Comparison of ENCODE assay signal across 19 cellular contexts in genomic region chr1:45507893-45508292, GRCh38. TPM values are rescaled to one million over a fixed set of nuclear protein-coding genes. Genes with fewer than 3 reads are reported as not detected.
A peak's percentile ranks its signal among the peaks of the same experiment; 100 is the strongest.
DNase-seq lines count a peak whose midpoint lies in the region; ATAC-seq, FAIRE-seq and TF ChIP-seq lines count a peak whose summit lies in the region.
"Had no signal": no experiment of that assay in that cellular context is flagged by ENCODE, and none has a peak within 500 bp of the region (broad histone marks: within the 10 kb centered on the region; RNA-seq: fewer than 3 reads in every experiment).

No MANE protein-coding gene starts in this region.

- H4K20me1 ChIP-seq in Karpas-422 (ENCODE audit: insufficient read depth, low read depth, low read length): peaks cover 5% of the 10 kb centered on the region; the same call in 1 of the 2 replicates

- H3K9me3 Mint-ChIP-seq in activated T-cell treated with anti-CD3 and anti-CD28 coated beads, Interleukin-2, amount 50 U/mL, for 24 hours: no peaks in the 10 kb centered on the region
- no peaks in the 10 kb centered on the region for H3K9me3 Mint-ChIP-seq in stimulated activated naive B cell treated with anti-CD40 and anti-IgM and Interleukin-4, amounts not matched to agents 10 μg/mL and 1 μg/mL and 100 μg/mL, for 72 hours
- H3K9me3 Mint-ChIP-seq: activated B cell treated with CpG ODN at 0.5 μM for 24 hours had no signal

- FAIRE-seq in GM19239 (lab: Jason Lieb, UNC): no peak
- FAIRE-seq: D721Med, GM18507 had no signal

- no peaks in the 10 kb centered on the region for H3K4me1 ChIP-seq in HEK293 (ENCODE audit: control insufficient read depth, insufficient read depth, low read length)
- no peaks in the 10 kb centered on the region for H3K4me1 ChIP-seq in Karpas-422 (ENCODE audit: low read length)

- H3K27ac ChIP-seq in HEK293 (ENCODE audit: extremely low read depth, low read depth, low read length) (no peak overlapping the region), dorsolateral prefrontal cortex (peak overlapping the region in 51 of 59 donors; percentile 9 to 90 (median 69)), Karpas-422 (ENCODE audit: low read length) (no peak overlapping the region)
- H3K27ac ChIP-seq: epithelial cell of prostate, ovary had no signal

- H3K36me3 ChIP-seq in HEK293 (ENCODE audit: control insufficient read depth in 2 of 2, insufficient read depth in 1 of 2, low read length in 2 of 2) (peaks cover 21 to 63% of the 10 kb centered on the region in 2 experiments), Karpas-422 (ENCODE audit: insufficient read depth, low read length) (peaks cover 31% of the 10 kb centered on the region)
- H3K36me3 ChIP-seq: ovary had no signal

- H3K27me3 Mint-ChIP-seq in activated T-cell treated with anti-CD3 and anti-CD28 coated beads, Interleukin-2, amount 50 U/mL, for 24 hours: no peaks in the 10 kb centered on the region
- H3K27me3 Mint-ChIP-seq in stimulated activated naive B cell treated with anti-CD40 and anti-IgM and Interleukin-4, amounts not matched to agents 10 μg/mL and 1 μg/mL and 100 μg/mL, for 72 hours: no peaks in the 10 kb centered on the region
- H3K27me3 Mint-ChIP-seq: activated B cell treated with CpG ODN at 0.5 μM for 24 hours had no signal

- H3K9ac ChIP-seq in Karpas-422 (ENCODE audit: low read length): no peak overlapping the region

- peaks cover 6% of the 10 kb centered on the region for H3K79me2 ChIP-seq in Karpas-422 (ENCODE audit: low read length)

- peak overlapping the region; percentile 19 for H3K27ac Mint-ChIP-seq in activated T-cell treated with anti-CD3 and anti-CD28 coated beads, Interleukin-2, amount 50 U/mL, for 24 hours
- H3K27ac Mint-ChIP-seq in stimulated activated naive B cell treated with anti-CD40 and anti-IgM and Interleukin-4, amounts not matched to agents 10 μg/mL and 1 μg/mL and 100 μg/mL, for 72 hours: peak overlapping the region; percentile 79
- H3K27ac Mint-ChIP-seq: activated B cell treated with CpG ODN at 0.5 μM for 24 hours had no signal

- H3K9me2 ChIP-seq in Karpas-422 (replicated peaks; ENCODE audit: insufficient read depth, low read length): no peaks in the 10 kb centered on the region

- no peak overlapping the region for H3K4me2 ChIP-seq in Karpas-422 (ENCODE audit: low read depth, low read length, poor library complexity, severe bottlenecking)

- CTCF ChIA-PET in HEK293 (lab: Yijun Ruan, JAX): interaction anchor here (0.6 kb wide), 1 partner anchor 8 kb away, joined by 3 read pairs; the partner anchor contains the start of genes CCDC163 and MMACHC

- H2AFZ ChIP-seq in Karpas-422 (ENCODE audit: low read length): no peak overlapping the region

- no peak for DNase-seq in activated T-cell treated with anti-CD3 and anti-CD28 coated beads, Interleukin-2, amount 50 U/mL, for 24 hours
- no peak for DNase-seq in activated T-cell treated with anti-CD3 and anti-CD28 coated beads, Interleukin-2, amount 50 U/mL, for 48 hours
- no peak for DNase-seq in dorsolateral prefrontal cortex
- DNase-seq in stimulated activated naive B cell treated with anti-CD40 and anti-IgM and Interleukin-4, amounts not matched to agents 10 μg/mL and 1 μg/mL and 100 μg/mL, for 72 hours: no peak
- DNase-seq in GM19239 (ENCODE audit: insufficient read length, low spot score): no peak
- no peak for DNase-seq in Karpas-422
- DNase-seq: activated B cell treated with CpG ODN at 0.5 μM for 24 hours; activated CD8-positive, alpha-beta memory T cell treated with anti-CD3 and anti-CD28 coated beads, Interleukin-2, amount 50 U/mL, for 48 hours; kidney glomerular epithelial cell; NCI-H187; NCI-H510A; OCI-M1; ovary; SW 1271 had no signal

- H3K4me3 Mint-ChIP-seq in activated T-cell treated with anti-CD3 and anti-CD28 coated beads, Interleukin-2, amount 50 U/mL, for 24 hours: no peak overlapping the region
- H3K4me3 Mint-ChIP-seq in stimulated activated naive B cell treated with anti-CD40 and anti-IgM and Interleukin-4, amounts not matched to agents 10 μg/mL and 1 μg/mL and 100 μg/mL, for 72 hours: peak overlapping the region in 1 of 2 donors; percentile 18
- H3K4me3 Mint-ChIP-seq: activated B cell treated with CpG ODN at 0.5 μM for 24 hours had no signal

- no peak overlapping the region for H3K4me3 ChIP-seq in HEK293 (ENCODE audit: low read depth, low read length)
- no peak overlapping the region for H3K4me3 ChIP-seq in dorsolateral prefrontal cortex
- H3K4me3 ChIP-seq in Karpas-422 (ENCODE audit: low read length): no peak overlapping the region
- H3K4me3 ChIP-seq: ovary had no signal

- peak in 1 of 2 donors; percentile 4 for ATAC-seq in stimulated activated naive B cell treated with anti-CD40 and anti-IgM and Interleukin-4, amounts not matched to agents 10 μg/mL and 1 μg/mL and 100 μg/mL, for 72 hours (replicated peaks)
- no peak for ATAC-seq in GM21737 (IDR thresholded peaks at IDR 0.05; ENCODE audit: unreplicated experiment)

- no peaks in the 10 kb centered on the region for H3K27me3 ChIP-seq in dorsolateral prefrontal cortex
- H3K27me3 ChIP-seq in Karpas-422 (ENCODE audit: low read length): no peaks in the 10 kb centered on the region
- H3K27me3 ChIP-seq: ovary had no signal

- peaks cover 9% of the 10 kb centered on the region for H3K4me1 Mint-ChIP-seq in activated T-cell treated with anti-CD3 and anti-CD28 coated beads, Interleukin-2, amount 50 U/mL, for 24 hours (ENCODE audit: low read depth)
- H3K4me1 Mint-ChIP-seq in stimulated activated naive B cell treated with anti-CD40 and anti-IgM and Interleukin-4, amounts not matched to agents 10 μg/mL and 1 μg/mL and 100 μg/mL, for 72 hours: peaks cover 5 to 10% of the 10 kb centered on the region in 2 donors
- H3K4me1 Mint-ChIP-seq: activated B cell treated with CpG ODN at 0.5 μM for 24 hours had no signal

- peaks cover 63% of the 10 kb centered on the region for H3K36me3 Mint-ChIP-seq in activated T-cell treated with anti-CD3 and anti-CD28 coated beads, Interleukin-2, amount 50 U/mL, for 24 hours (ENCODE audit: low read depth)
- H3K36me3 Mint-ChIP-seq in stimulated activated naive B cell treated with anti-CD40 and anti-IgM and Interleukin-4, amounts not matched to agents 10 μg/mL and 1 μg/mL and 100 μg/mL, for 72 hours: peaks cover 28 to 42% of the 10 kb centered on the region in 2 donors

- no peaks in the 10 kb centered on the region for H3K9me3 ChIP-seq in HEK293 (ENCODE audit: control insufficient read depth, insufficient read depth, low read depth, low read length)
- no peaks in the 10 kb centered on the region for H3K9me3 ChIP-seq in Karpas-422 (ENCODE audit: low read length)
- H3K9me3 ChIP-seq: ovary had no signal

- intact Hi-C loops in dorsolateral prefrontal cortex (cut with DNase I): loop anchor here in 1 of 2 donors (10.0 kb wide), 2 partner anchors 297 to 367 kb away; partner anchors contain the start of gene MAST2

- no peak for TF ChIP-seq CTCF in HEK293 (tag by site-specific recombination; IDR thresholded peaks at IDR 0.05)
- no peak for TF ChIP-seq CTCF in dorsolateral prefrontal cortex (IDR thresholded peaks at IDR 0.05 in 54 of 56, conservative IDR thresholded peaks at IDR 0.05 in 2 of 56; ENCODE audit: low read depth in 1 of 56, partially characterized antibody in 56 of 56)

- POLR2A ChIA-PET in HEK293 (lab: Yijun Ruan, JAX): interaction anchor here (0.8 to 7.0 kb wide), 4 partner anchors 8 to 168 kb away, joined by 3 to 66 read pairs (median 4); partner anchors contain the start of genes CCDC163, MMACHC, MUTYH and PRDX1

TF ChIP-seq in HEK293, 187 proteins besides CTCF, POLR2A, EP300 and RAD21:
- no peak for TF ChIP-seq ZNF423 (tag by site-specific recombination; IDR thresholded peaks at IDR 0.05)
- 0 out of 2 replicates have a peak, but pooled peaks have one; percentile 43 for TF ChIP-seq ZNF146 (tag by site-specific recombination; IDR thresholded peaks at IDR 0.05)
- TF ChIP-seq ZNF600 (tag by site-specific recombination; IDR thresholded peaks at IDR 0.05): peak; percentile 46; the same call in 1 of the 2 replicates

RNA-seq across cellular contexts. Expression of gene MMACHC, which starts 7.8 kb away (rescaled TPM):
- 10 to 100 TPM in 66 of 120 experiments, 1 to 10 TPM in 54; 6.1 to 20.4 (median 10.3) TPM for total RNA-seq in dorsolateral prefrontal cortex
- total RNA-seq in Karpas-422 (2014; rRNA removed; shearing (Covaris generic); ENCODE audit: low replicate concordance): 5.5 and 13.8 TPM in 2 replicates

RNA-seq across cellular contexts. Expression of gene CCDC163, which starts 8.0 kb away (rescaled TPM):
- 10 to 100 TPM in 20 of 120 experiments, 1 to 10 TPM in 100; 2.0 to 15.0 (median 6.0) TPM for total RNA-seq in dorsolateral prefrontal cortex
- total RNA-seq in Karpas-422 (2014; rRNA removed; shearing (Covaris generic); ENCODE audit: low replicate concordance): 5.8 and 9.0 TPM in 2 replicates

RNA-seq across cellular contexts. Expression of gene PRDX1, which starts 13.8 kb away (rescaled TPM):
- total RNA-seq in dorsolateral prefrontal cortex: 100 to 1,000 TPM; 252 to 454 (median 339) TPM
- 289 and 397 TPM in 2 replicates for total RNA-seq in Karpas-422 (2014; rRNA removed; shearing (Covaris generic); ENCODE audit: low replicate concordance)

RNA-seq across cellular contexts. Expression of gene TESK2, which starts 16.9 kb away (rescaled TPM):
- total RNA-seq in dorsolateral prefrontal cortex: 10 to 100 TPM in 73 of 120 experiments, 1 to 10 TPM in 47; 4.1 to 32.6 (median 11.2) TPM
- 1.3 and 1.5 TPM in 2 replicates for total RNA-seq in Karpas-422 (2014; rRNA removed; shearing (Covaris generic); ENCODE audit: low replicate concordance)

RNA-seq across cellular contexts. Expression of gene AKR1A1, which starts 42.7 kb away (rescaled TPM):
- total RNA-seq in dorsolateral prefrontal cortex: 100 to 1,000 TPM in 1 of 120 experiments, 10 to 100 TPM in 119; 34.4 to 104 (median 68.7) TPM
- 79.0 and 120 TPM in 2 replicates for total RNA-seq in Karpas-422 (2014; rRNA removed; shearing (Covaris generic); ENCODE audit: low replicate concordance)

Comparison
In these comparisons a context has a peak if more than half of its experiments do, and no peak if none do; other contexts are left out.
1. H3K27ac ChIP-seq: peak in dorsolateral prefrontal cortex (51 of 59); none in HEK293 (single experiment) and Karpas-422 (single experiment).